Comparison of ENCODE assay signal across 13 cellular contexts in the genomic region with DNA sequence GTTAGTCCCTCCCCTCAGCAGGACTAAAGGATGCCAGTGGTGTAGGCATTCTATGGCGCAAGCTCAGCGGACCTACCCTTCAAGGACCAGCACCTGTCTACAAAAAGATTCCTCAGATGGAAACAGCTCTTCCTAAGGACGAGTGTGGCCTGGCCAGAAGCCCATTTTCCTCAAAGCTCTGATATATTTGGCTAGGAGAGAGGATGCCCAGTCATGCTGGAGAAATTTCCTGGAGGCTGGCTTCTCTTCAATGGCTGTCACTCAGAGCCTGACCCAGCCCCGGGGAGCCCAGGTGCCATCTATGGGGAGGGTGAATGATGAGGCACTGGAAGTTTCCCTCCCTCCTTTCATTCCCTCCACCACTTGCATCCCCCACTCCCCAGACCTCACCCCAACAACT.
A peak's percentile ranks its signal among the peaks of the same experiment; 100 is the strongest.
DNase-seq lines count a peak whose midpoint lies in the region; ATAC-seq and TF ChIP-seq lines count a peak whose summit lies in the region.
"Had no signal": no experiment of that assay in that cellular context is flagged by ENCODE, and none has a peak within 500 bp of the region (broad histone marks: within the 10 kb centered on the region; RNA-seq: fewer than 3 reads in every experiment).

No MANE protein-coding gene starts in this region.

- POLR2A ChIA-PET in HEK293T (lab: Yijun Ruan, JAX), result no interaction called here

- TF ChIP-seq POLR2A in gastroesophageal sphincter (IDR thresholded peaks at IDR 0.05) (no peak), sigmoid colon (IDR thresholded peaks at IDR 0.05) (no peak)

- peaks cover 11% of the 10 kb centered on the region for H3K4me1 Mint-ChIP-seq in mesothelial cell of epicardium
- peaks cover 16 to 29% of the 10 kb centered on the region in 2 donors for H3K4me1 Mint-ChIP-seq in effector memory CD8-positive, alpha-beta T cell (ENCODE audit: low read depth in 2 of 2)

- no peak for TF ChIP-seq EP300 in gastroesophageal sphincter (IDR thresholded peaks at IDR 0.05)
- TF ChIP-seq EP300 in sigmoid colon (IDR thresholded peaks at IDR 0.05), result no peak

- H3K27me3 ChIP-seq in gastroesophageal sphincter (no peaks in the 10 kb centered on the region), sigmoid colon (no peaks in the 10 kb centered on the region)
- H3K27me3 ChIP-seq: BLaER1 treated with 17β-estradiol and CSF1 and Interleukin-3, amounts not matched to agents 10 nM and 100 nM had no signal

- peaks cover 6 to 27% (median 8%) of the 10 kb centered on the region in 3 donors for H3K4me1 ChIP-seq in gastroesophageal sphincter
- peaks cover 0 to 17% (median 7%) of the 10 kb centered on the region in 4 donors for H3K4me1 ChIP-seq in sigmoid colon

- ATAC-seq in SK-N-SH treated with all-trans-retinoic acid at 6 μM for 48 hours (peak; percentile 83), gastroesophageal sphincter (peak; percentile 53)
- no peak for ATAC-seq in effector memory CD8-positive, alpha-beta T cell (replicated peaks)
- ATAC-seq: K562 had no signal

- H3K9me3 Mint-ChIP-seq in mesothelial cell of epicardium, result no peaks in the 10 kb centered on the region
- H3K9me3 Mint-ChIP-seq in effector memory CD8-positive, alpha-beta T cell, result no peaks in the 10 kb centered on the region
- H3K9me3 Mint-ChIP-seq: activated naive CD4-positive, alpha-beta T cell treated with anti-CD3 and anti-CD28 coated beads, Interleukin-2, amount 10 ng/mL, durations not matched to agents 7 days and 5 days had no signal

- DNase-seq in GM04504 (ENCODE audit: low read depth), result peak; percentile 5
- peak; percentile 82 for DNase-seq in sigmoid colon
- no peak for DNase-seq in HEK293T (ENCODE audit: extremely low spot score)
- no peak for DNase-seq in mesothelial cell of epicardium (ENCODE audit: low spot score in 2 of 2, unreplicated experiment in 2 of 2)
- no peak for DNase-seq in effector memory CD8-positive, alpha-beta T cell
- DNase-seq in posterior vena cava (ENCODE audit: low spot score), result no peak
- DNase-seq: activated naive CD4-positive, alpha-beta T cell treated with anti-CD3 and anti-CD28 coated beads, Interleukin-2, amount 10 ng/mL, durations not matched to agents 7 days and 5 days; NCI-H510A treated with DMSO at 0.1 percent for 48 hours; stimulated activated CD4-positive, alpha-beta T cell treated with anti-CD3 and anti-CD28 coated beads, Interleukin-1b, Interleukin-23, amount 100 ng/mL, for 48 hours had no signal

- WGBS in gastroesophageal sphincter (ENCODE audit: low coverage in 1 of 2), 2 donors, result 65 to 90% methylated on average over 2 to 3 of the region's 4 CpGs
- 78 to 83% methylated on average over 4 of the region's 4 CpGs for WGBS in sigmoid colon, 2 donors

- H3K4me3 ChIP-seq in gastroesophageal sphincter, result no peak overlapping the region
- no peak overlapping the region for H3K4me3 ChIP-seq in sigmoid colon
- H3K4me3 ChIP-seq: BLaER1 treated with 17β-estradiol and CSF1 and Interleukin-3, amounts not matched to agents 10 nM and 100 nM; K562 had no signal

- H3K27ac ChIP-seq in gastroesophageal sphincter, result peak overlapping the region in 2 of 4 donors; percentile 64 to 65
- peak overlapping the region in 2 of 4 donors; percentile 61 to 69 for H3K27ac ChIP-seq in sigmoid colon
- H3K27ac ChIP-seq: BLaER1 treated with 17β-estradiol and CSF1 and Interleukin-3, amounts not matched to agents 10 nM and 100 nM had no signal

- H3K27ac Mint-ChIP-seq in mesothelial cell of epicardium, result no peak overlapping the region
- H3K27ac Mint-ChIP-seq in effector memory CD8-positive, alpha-beta T cell, result no peak overlapping the region

- H3K36me3 Mint-ChIP-seq in mesothelial cell of epicardium, result no peaks in the 10 kb centered on the region
- peaks cover 6% of the 10 kb centered on the region for H3K36me3 Mint-ChIP-seq in effector memory CD8-positive, alpha-beta T cell (ENCODE audit: insufficient read depth)

- TF ChIP-seq CTCF in gastroesophageal sphincter (IDR thresholded peaks at IDR 0.05), result no peak
- no peak for TF ChIP-seq CTCF in sigmoid colon (IDR thresholded peaks at IDR 0.05)
- TF ChIP-seq CTCF in mesothelial cell of epicardium (IDR thresholded peaks at IDR 0.05; ENCODE audit: unreplicated experiment), result no peak

- H3K9me3 ChIP-seq in gastroesophageal sphincter (no peaks in the 10 kb centered on the region), sigmoid colon (no peaks in the 10 kb centered on the region)
- H3K9me3 ChIP-seq: BLaER1 treated with 17β-estradiol and CSF1 and Interleukin-3, amounts not matched to agents 10 nM and 100 nM had no signal

- no peaks in the 10 kb centered on the region for H3K36me3 ChIP-seq in gastroesophageal sphincter
- no peaks in the 10 kb centered on the region for H3K36me3 ChIP-seq in sigmoid colon
- H3K36me3 ChIP-seq: BLaER1 treated with 17β-estradiol and CSF1 and Interleukin-3, amounts not matched to agents 10 nM and 100 nM had no signal

- H3K27me3 Mint-ChIP-seq in mesothelial cell of epicardium (ENCODE audit: low read depth), result peaks cover 2% of the 10 kb centered on the region
- H3K27me3 Mint-ChIP-seq in effector memory CD8-positive, alpha-beta T cell, result peaks cover 19 to 39% of the 10 kb centered on the region in 2 donors

- intact Hi-C loops in sigmoid colon (cut with DNase I), result no loop called here
- intact Hi-C loops in posterior vena cava (cut with DNase I), result loop anchor here in 1 of 2 donors (10.0 kb wide), 1 partner anchor 60 kb away; no protein-coding TSS in a partner anchor

- no peak overlapping the region for H3K4me3 Mint-ChIP-seq in mesothelial cell of epicardium
- no peak overlapping the region for H3K4me3 Mint-ChIP-seq in effector memory CD8-positive, alpha-beta T cell
- H3K4me3 Mint-ChIP-seq: activated naive CD4-positive, alpha-beta T cell treated with anti-CD3 and anti-CD28 coated beads, Interleukin-2, amount 10 ng/mL, durations not matched to agents 7 days and 5 days had no signal

- CTCF ChIA-PET in HEK293T (lab: Yijun Ruan, JAX), result no interaction called here

TF ChIP-seq in SK-N-SH treated with all-trans-retinoic acid at 6 μM for 48 hours, 23 proteins besides CTCF, POLR2A, EP300 and RAD21:
- 0 out of 2 replicates have a peak, but pooled peaks have one; percentile 14 for TF ChIP-seq ISL1 (CRISPR knock-in tag; IDR thresholded peaks at IDR 0.05)
- TF ChIP-seq, protein P1, sequence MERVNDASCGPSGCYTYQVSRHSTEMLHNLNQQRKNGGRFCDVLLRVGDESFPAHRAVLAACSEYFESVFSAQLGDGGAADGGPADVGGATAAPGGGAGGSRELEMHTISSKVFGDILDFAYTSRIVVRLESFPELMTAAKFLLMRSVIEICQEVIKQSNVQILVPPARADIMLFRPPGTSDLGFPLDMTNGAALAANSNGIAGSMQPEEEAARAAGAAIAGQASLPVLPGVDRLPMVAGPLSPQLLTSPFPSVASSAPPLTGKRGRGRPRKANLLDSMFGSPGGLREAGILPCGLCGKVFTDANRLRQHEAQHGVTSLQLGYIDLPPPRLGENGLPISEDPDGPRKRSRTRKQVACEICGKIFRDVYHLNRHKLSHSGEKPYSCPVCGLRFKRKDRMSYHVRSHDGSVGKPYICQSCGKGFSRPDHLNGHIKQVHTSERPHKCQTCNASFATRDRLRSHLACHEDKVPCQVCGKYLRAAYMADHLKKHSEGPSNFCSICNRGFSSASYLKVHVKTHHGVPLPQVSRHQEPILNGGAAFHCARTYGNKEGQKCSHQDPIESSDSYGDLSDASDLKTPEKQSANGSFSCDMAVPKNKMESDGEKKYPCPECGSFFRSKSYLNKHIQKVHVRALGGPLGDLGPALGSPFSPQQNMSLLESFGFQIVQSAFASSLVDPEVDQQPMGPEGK (CRISPR knock-in tag; IDR thresholded peaks at IDR 0.05; ENCODE audit: borderline replicate concordance), result no peak
TF ChIP-seq in SK-N-SH treated with all-trans-retinoic acid at 6 μM for 48 hours: peak in this region for 1.

TF ChIP-seq in HEK293T, 16 proteins besides CTCF, POLR2A, EP300 and RAD21:
- no peak for TF ChIP-seq SUZ12 (IDR thresholded peaks at IDR 0.05)
- TF ChIP-seq ELF4 (IDR thresholded peaks at IDR 0.05), result no peak
- no peak for TF ChIP-seq FOXM1 (IDR thresholded peaks at IDR 0.05; ENCODE audit: borderline replicate concordance)
- no peak for TF ChIP-seq ARNT (IDR thresholded peaks at IDR 0.05)
- TF ChIP-seq BHLHE40 (IDR thresholded peaks at IDR 0.05; ENCODE audit: borderline replicate concordance), result no peak
- TF ChIP-seq SP1 (IDR thresholded peaks at IDR 0.05), result no peak
- no peak for TF ChIP-seq FOXK2 (IDR thresholded peaks at IDR 0.05)
- TF ChIP-seq NFRKB (IDR thresholded peaks at IDR 0.05), result no peak
- TF ChIP-seq LEF1 (IDR thresholded peaks at IDR 0.05; ENCODE audit: borderline replicate concordance), result no peak
- TF ChIP-seq L3MBTL2 (conservative IDR thresholded peaks at IDR 0.05), result no peak
- no peak for TF ChIP-seq CTBP1 (IDR thresholded peaks at IDR 0.05; ENCODE audit: borderline replicate concordance)
- TF ChIP-seq TARDBP (IDR thresholded peaks at IDR 0.05), result no peak
- TF ChIP-seq, protein P2, sequence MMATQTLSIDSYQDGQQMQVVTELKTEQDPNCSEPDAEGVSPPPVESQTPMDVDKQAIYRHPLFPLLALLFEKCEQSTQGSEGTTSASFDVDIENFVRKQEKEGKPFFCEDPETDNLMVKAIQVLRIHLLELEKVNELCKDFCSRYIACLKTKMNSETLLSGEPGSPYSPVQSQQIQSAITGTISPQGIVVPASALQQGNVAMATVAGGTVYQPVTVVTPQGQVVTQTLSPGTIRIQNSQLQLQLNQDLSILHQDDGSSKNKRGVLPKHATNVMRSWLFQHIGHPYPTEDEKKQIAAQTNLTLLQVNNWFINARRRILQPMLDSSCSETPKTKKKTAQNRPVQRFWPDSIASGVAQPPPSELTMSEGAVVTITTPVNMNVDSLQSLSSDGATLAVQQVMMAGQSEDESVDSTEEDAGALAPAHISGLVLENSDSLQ (IDR thresholded peaks at IDR 0.05), result no peak
- TF ChIP-seq FOXA1 (IDR thresholded peaks at IDR 0.05), result no peak
- no peak for TF ChIP-seq HDGF (IDR thresholded peaks at IDR 0.05; ENCODE audit: borderline replicate concordance)
- no peak for TF ChIP-seq ZNF384 (IDR thresholded peaks at IDR 0.05)

Comparison
In these comparisons a context has a peak if more than half of its experiments do, and no peak if none do; other contexts are left out.
1. DNase-seq: peak in GM04504 (single experiment) and sigmoid colon (single experiment); none in HEK293T (single experiment), mesothelial cell of epicardium (0 of 2), effector memory CD8-positive, alpha-beta T cell (0 of 3) and posterior vena cava (single experiment).